In the genomic region with DNA sequence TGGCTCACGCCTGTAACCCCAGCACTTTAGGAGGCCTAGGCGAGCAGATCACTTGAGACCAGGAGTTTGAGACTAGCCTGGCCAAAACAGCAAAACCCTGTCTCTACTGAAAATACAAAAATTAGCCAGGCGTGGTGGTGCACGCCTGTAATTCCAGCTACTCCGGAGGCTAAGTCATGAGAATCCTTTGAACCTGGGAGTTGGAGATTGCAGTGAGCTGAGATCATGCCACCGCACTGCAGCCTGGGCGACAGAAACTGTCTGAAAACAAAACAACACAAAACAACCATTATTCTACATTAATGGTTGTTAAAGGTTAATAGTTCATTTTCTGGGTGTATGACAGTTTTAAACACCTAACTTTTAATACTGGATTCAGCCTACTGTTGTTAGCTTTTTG, we compare ENCODE assay signal across 17 cellular contexts. TPM values are rescaled to one million over a fixed set of nuclear protein-coding genes. Genes with fewer than 3 reads are reported as not detected.
A peak's percentile ranks its signal among the peaks of the same experiment; 100 is the strongest.
DNase-seq lines count a peak whose midpoint lies in the region; ATAC-seq and TF ChIP-seq lines count a peak whose summit lies in the region.
"Had no signal": no experiment of that assay in that cellular context is flagged by ENCODE, and none has a peak within 500 bp of the region (broad histone marks: within the 10 kb centered on the region; RNA-seq: fewer than 3 reads in every experiment).

No MANE protein-coding gene starts in this region.

- H3K4me3 ChIP-seq in GM23248 = no peak overlapping the region
- H3K4me3 ChIP-seq in neural progenitor cell = no peak overlapping the region

- H3K9ac ChIP-seq in GM23248 = no peak overlapping the region
- H3K9ac ChIP-seq in neural progenitor cell = no peak overlapping the region

- H3K4me1 ChIP-seq in GM23248 (ENCODE audit: insufficient read depth) (peaks cover 16% of the 10 kb centered on the region), neural progenitor cell (peaks cover 9% of the 10 kb centered on the region)

- H3K4me2 ChIP-seq in GM23248 (ENCODE audit: unreplicated experiment) (no peak overlapping the region), neural progenitor cell (no peak overlapping the region)

- peaks cover 14% of the 10 kb centered on the region for H3K36me3 Mint-ChIP-seq in activated CD8-positive, alpha-beta memory T cell treated with anti-CD3 and anti-CD28 coated beads, Interleukin-2, amount 10 ng/mL, durations not matched to agents 7 days and 5 days
- H3K36me3 Mint-ChIP-seq in T-helper 17 cell (ENCODE audit: low read depth) (no peaks in the 10 kb centered on the region), neural progenitor cell (peaks cover 12% of the 10 kb centered on the region)

- peaks cover 15% of the 10 kb centered on the region for H3F3A ChIP-seq in GM23248 (ENCODE audit: insufficient read depth)
- H3F3A ChIP-seq in neural progenitor cell (ENCODE audit: low read depth) = peaks cover 15% of the 10 kb centered on the region

- H3K27ac ChIP-seq in GM23248 = no peak overlapping the region
- no peak overlapping the region for H3K27ac ChIP-seq in neural progenitor cell
- H3K27ac ChIP-seq: 22Rv1 had no signal

- H3K4me3 Mint-ChIP-seq in activated CD8-positive, alpha-beta memory T cell treated with anti-CD3 and anti-CD28 coated beads, Interleukin-2, amount 10 ng/mL, durations not matched to agents 7 days and 5 days = no peak overlapping the region
- H3K4me3 Mint-ChIP-seq in T-helper 17 cell = no peak overlapping the region
- H3K4me3 Mint-ChIP-seq in neural progenitor cell = no peak overlapping the region

- 88 to 89% methylated on average over 7 of the region's 7 CpGs for WGBS in GM23248 (ENCODE audit: low coverage in 1 of 2, low lambda C conversion rate in 2 of 2, missing lambda C conversion rate in 2 of 2), 2 experiments

- H3K79me2 ChIP-seq in GM23248 (ENCODE audit: insufficient read depth) (peaks cover 33% of the 10 kb centered on the region), neural progenitor cell (ENCODE audit: low read depth) (peaks cover 33% of the 10 kb centered on the region)

- H4K20me1 ChIP-seq in GM23248 (ENCODE audit: insufficient read depth) (peaks cover 5% of the 10 kb centered on the region; the same call in 1 of the 2 replicates), neural progenitor cell (ENCODE audit: low read depth) (peaks cover 24% of the 10 kb centered on the region)

- H3K27ac Mint-ChIP-seq in activated CD8-positive, alpha-beta memory T cell treated with anti-CD3 and anti-CD28 coated beads, Interleukin-2, amount 10 ng/mL, durations not matched to agents 7 days and 5 days = peak overlapping the region; percentile 15
- H3K27ac Mint-ChIP-seq in T-helper 17 cell (peak overlapping the region; percentile 98), neural progenitor cell (no peak overlapping the region)

- CTCF ChIA-PET in activated CD8-positive, alpha-beta memory T cell treated with anti-CD3 and anti-CD28 coated beads, Interleukin-2, amount 10 ng/mL, durations not matched to agents 7 days and 5 days (lab: Charles Lee) = no interaction called here

- H3K36me3 ChIP-seq in GM23248 (ENCODE audit: low read depth) = no peaks in the 10 kb centered on the region
- peaks cover 6% of the 10 kb centered on the region for H3K36me3 ChIP-seq in neural progenitor cell

- H3K27me3 Mint-ChIP-seq in activated CD8-positive, alpha-beta memory T cell treated with anti-CD3 and anti-CD28 coated beads, Interleukin-2, amount 10 ng/mL, durations not matched to agents 7 days and 5 days = peaks cover 13% of the 10 kb centered on the region
- H3K27me3 Mint-ChIP-seq in T-helper 17 cell (peaks cover 6% of the 10 kb centered on the region), neural progenitor cell (ENCODE audit: insufficient read depth, low read depth) (no peaks in the 10 kb centered on the region)

- no peak for ATAC-seq in activated CD8-positive, alpha-beta memory T cell treated with anti-CD3 and anti-CD28 coated beads, Interleukin-2, amount 10 ng/mL, durations not matched to agents 7 days and 5 days
- ATAC-seq in T-helper 17 cell (no peak), HG03469 (IDR thresholded peaks at IDR 0.05; ENCODE audit: unreplicated experiment) (no peak), GM21528 (IDR thresholded peaks at IDR 0.05; ENCODE audit: low FRiP score, unreplicated experiment) (no peak)
- ATAC-seq: GM12878 had no signal

- peak overlapping the region; percentile 90; the same call in 1 of the 2 replicates for H2AFZ ChIP-seq in GM23248
- H2AFZ ChIP-seq in neural progenitor cell (replicated peaks) = peak overlapping the region; percentile 71

- H3K9me2 ChIP-seq in GM23248 (ENCODE audit: insufficient read depth) = no peaks in the 10 kb centered on the region
- H3K9me2 ChIP-seq: SK-N-SH had no signal

- in situ Hi-C loops in GM23248 (cut with MboI) = no loop called here

- no peaks in the 10 kb centered on the region for H3K9me3 Mint-ChIP-seq in activated CD8-positive, alpha-beta memory T cell treated with anti-CD3 and anti-CD28 coated beads, Interleukin-2, amount 10 ng/mL, durations not matched to agents 7 days and 5 days (ENCODE audit: low read depth)
- H3K9me3 Mint-ChIP-seq in neural progenitor cell = peaks cover 3% of the 10 kb centered on the region
- H3K9me3 Mint-ChIP-seq: CD8-positive, alpha-beta memory T cell had no signal

- peaks cover 16% of the 10 kb centered on the region for H3K4me1 Mint-ChIP-seq in activated CD8-positive, alpha-beta memory T cell treated with anti-CD3 and anti-CD28 coated beads, Interleukin-2, amount 10 ng/mL, durations not matched to agents 7 days and 5 days
- H3K4me1 Mint-ChIP-seq in T-helper 17 cell = peaks cover 25% of the 10 kb centered on the region
- H3K4me1 Mint-ChIP-seq in neural progenitor cell = peaks cover 21% of the 10 kb centered on the region

- H3K27me3 ChIP-seq in GM23248 (replicated peaks; ENCODE audit: insufficient read depth) (no peaks in the 10 kb centered on the region), neural progenitor cell (peaks cover 5% of the 10 kb centered on the region)

- DNase-seq in activated CD8-positive, alpha-beta memory T cell treated with anti-CD3 and anti-CD28 coated beads, Interleukin-2, amount 10 ng/mL, durations not matched to agents 7 days and 5 days = no peak
- DNase-seq in activated CD8-positive, alpha-beta memory T cell treated with anti-CD3 and anti-CD28 coated beads, Interleukin-2, amount 50 U/mL, for 4 hours = no peak
- DNase-seq in GM23248 (no peak), T-helper 17 cell (no peak), neural progenitor cell (ENCODE audit: low spot score) (no peak)
- DNase-seq in activated CD4-positive, alpha-beta T cell treated with anti-CD3 and anti-CD28 coated beads, Interleukin-2, amount 50 U/mL, for 48 hours = no peak
- DNase-seq: CD8-positive, alpha-beta memory T cell; GDM1; NCI-H1417 treated with DMSO at 0.1 percent for 48 hours; NCI-H2029; NCI-H524; Right ventricle myocardium superior; SK-N-SH had no signal

- no peak for TF ChIP-seq CTCF in neural progenitor cell (IDR thresholded peaks at IDR 0.05)

- H3K9me3 ChIP-seq in GM23248 (ENCODE audit: low read depth) (no peaks in the 10 kb centered on the region), T-helper 17 cell (ENCODE audit: control insufficient read depth, low read length, poor library complexity, severe bottlenecking) (no peaks in the 10 kb centered on the region), neural progenitor cell (ENCODE audit: low read depth) (no peaks in the 10 kb centered on the region)
- H3K9me3 ChIP-seq: SK-N-SH had no signal

RNA-seq across cellular contexts. Expression of gene SMARCA5, which starts 1.6 kb away (rescaled TPM):
- 10 to 100 TPM; 51.8 to 59.5 TPM for total RNA-seq in activated CD8-positive, alpha-beta memory T cell treated with anti-CD3 and anti-CD28 coated beads, Interleukin-2, amount 10 ng/mL, durations not matched to agents 7 days and 5 days
- total RNA-seq in GM23248 (2014; rRNA removed; shearing (Covaris generic)) = 27.6 and 29.8 TPM in 2 replicates
- 34.5 and 35.1 TPM in 2 replicates for polyA plus RNA-seq in GM23248 (2016; fragmentation: Nextera tagmentation; extraction: Ambion mirVana)
- total RNA-seq in T-helper 17 cell (10 to 100 TPM; 64.1 to 66.3 TPM), neural progenitor cell (ENCODE audit: low replicate concordance) (114 and 176 TPM in 2 replicates)
